2 cellular contexts compared by ENCODE assay signal in genomic region chr12:32897276-32897615, GRCh38.
A peak's percentile ranks its signal among the peaks of the same experiment; 100 is the strongest.
TF ChIP-seq lines count a peak whose summit lies in the region.

No MANE protein-coding gene starts in this region.

TF ChIP-seq in H1, 55 proteins besides CTCF, POLR2A, EP300 and RAD21:
- TF ChIP-seq CTBP2 (IDR thresholded peaks at IDR 0.05; ENCODE audit: borderline replicate concordance, insufficient read depth, insufficient read length, low read length) = no peak
- no peak for TF ChIP-seq HDAC2 (IDR thresholded peaks at IDR 0.05; ENCODE audit: borderline replicate concordance in 1 of 2, low read depth in 2 of 2, low read length in 2 of 2)
- TF ChIP-seq EZH2 (IDR thresholded peaks at IDR 0.05; ENCODE audit: low read depth, low read length, severe bottlenecking) = no peak
- no peak for TF ChIP-seq KDM5A (IDR thresholded peaks at IDR 0.05; ENCODE audit: low read length)
- no peak for TF ChIP-seq TAF1 (IDR thresholded peaks at IDR 0.05; ENCODE audit: low read depth, low read length)
- no peak for TF ChIP-seq POLR2AphosphoS5 (IDR thresholded peaks at IDR 0.05; ENCODE audit: low read depth, low read length)
- TF ChIP-seq RBBP5 (IDR thresholded peaks at IDR 0.05; ENCODE audit: borderline replicate concordance, low read depth, low read length) = no peak
- no peak for TF ChIP-seq SRF (IDR thresholded peaks at IDR 0.05; ENCODE audit: low read depth, low read length)
- no peak for TF ChIP-seq SP2 (IDR thresholded peaks at IDR 0.05; ENCODE audit: low read length)
- TF ChIP-seq YY1 (IDR thresholded peaks at IDR 0.05; ENCODE audit: low read depth, low read length) = no peak
- TF ChIP-seq TEAD4 (IDR thresholded peaks at IDR 0.05; ENCODE audit: low read depth, low read length) = no peak
- no peak for TF ChIP-seq BRCA1 (IDR thresholded peaks at IDR 0.05; ENCODE audit: low read depth, low read length)
- TF ChIP-seq RFX5 (IDR thresholded peaks at IDR 0.05; ENCODE audit: borderline replicate concordance, low read depth, low read length) = no peak
- no peak for TF ChIP-seq ATF3 (IDR thresholded peaks at IDR 0.05; ENCODE audit: insufficient read depth, low read depth, low read length)
- TF ChIP-seq KDM4A (IDR thresholded peaks at IDR 0.05; ENCODE audit: low read depth, low read length, severe bottlenecking) = no peak
- TF ChIP-seq SP4 (IDR thresholded peaks at IDR 0.05; ENCODE audit: low read length) = no peak
- no peak for TF ChIP-seq CREB1 (IDR thresholded peaks at IDR 0.05)
- TF ChIP-seq KDM1A (IDR thresholded peaks at IDR 0.05; ENCODE audit: borderline replicate concordance, low read length) = no peak

TF ChIP-seq in neural cell, 6 proteins besides CTCF, POLR2A, EP300 and RAD21 (continued from another document):
- peak; percentile 5 for TF ChIP-seq MXI1 (conservative IDR thresholded peaks at IDR 0.05; ENCODE audit: poor library complexity, severe bottlenecking)
